8 cellular contexts compared by ENCODE assay signal in the genomic region with DNA sequence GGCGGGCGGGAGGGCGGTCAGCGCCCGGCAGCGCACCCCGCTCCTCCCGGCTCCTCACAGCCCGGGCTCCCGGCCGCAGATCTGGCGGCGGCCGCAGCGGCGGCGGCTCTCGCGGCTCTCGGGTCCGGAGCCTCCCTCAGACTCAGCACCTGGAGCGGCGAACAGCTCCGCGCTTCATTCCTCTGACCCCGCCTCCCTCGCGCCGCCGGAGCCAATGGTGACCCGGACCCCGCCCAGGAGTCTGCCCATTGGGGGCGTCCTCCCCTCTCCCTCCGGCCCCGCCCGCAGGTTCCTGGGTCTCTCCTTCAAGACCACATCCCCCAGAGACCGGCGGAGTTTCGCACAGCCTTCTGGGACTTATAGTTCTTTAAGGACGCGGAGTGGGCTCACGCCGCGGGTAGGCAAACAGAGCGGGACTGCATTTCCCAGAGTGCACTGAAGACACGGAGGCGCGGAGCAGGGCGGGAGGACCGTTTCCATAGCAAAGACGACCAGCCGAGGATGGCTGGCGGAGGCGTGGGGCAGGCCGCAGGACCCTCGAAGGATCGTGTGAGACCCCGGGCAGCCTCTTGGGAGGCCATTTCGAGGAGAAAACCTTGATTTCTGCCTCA. TPM values are rescaled to one million over a fixed set of nuclear protein-coding genes. Genes with fewer than 3 reads are reported as not detected.
DNase-seq lines count a peak whose midpoint lies in the region; ATAC-seq, FAIRE-seq and TF ChIP-seq lines count a peak whose summit lies in the region.

A gene (minus strand): TSS at position 149 of the 611 bp plus-strand sequence. CDS start 76,327 bp downstream, outside the sequence.

- TF ChIP-seq CTCF in choroid plexus epithelial cell (conservative IDR thresholded peaks at IDR 0.05; ENCODE audit: low read depth, low read length) (no peak), kidney (IDR thresholded peaks at IDR 0.05; ENCODE audit: borderline replicate concordance, extremely low read depth, insufficient read depth) (no peak)

- intact Hi-C loops in activated CD4-positive, alpha-beta T cell treated with anti-CD3 and anti-CD28 coated beads for 36 hours (cut with DNase I, micrococcal nuclease), result loop anchor here (1.0 to 5.0 kb wide), 13 partner anchors 30 to 731 kb away; a partner anchor contains a TSS
- intact Hi-C loops in kidney (cut with DNase I), result no loop called here

- CTCF ChIA-PET in activated CD4-positive, alpha-beta T cell treated with anti-CD3 and anti-CD28 coated beads for 36 hours (lab: Charles Lee), result interaction anchor here (1.0 to 1.3 kb wide), 5 partner anchors 14 to 142 kb away, joined by 3 read pairs; no protein-coding TSS in a partner anchor

- H3K27me3 Mint-ChIP-seq in activated CD4-positive, alpha-beta T cell treated with anti-CD3 and anti-CD28 coated beads for 36 hours, result peaks cover 19% of the 10 kb centered on the region

- H3K4me3 Mint-ChIP-seq in activated CD4-positive, alpha-beta T cell treated with anti-CD3 and anti-CD28 coated beads for 36 hours, result peak within 1 kb of the TSS; percentile 71

- peaks cover 14% of the 10 kb centered on the region for H3K4me1 Mint-ChIP-seq in activated CD4-positive, alpha-beta T cell treated with anti-CD3 and anti-CD28 coated beads for 36 hours

- H3K9me3 Mint-ChIP-seq in activated CD4-positive, alpha-beta T cell treated with anti-CD3 and anti-CD28 coated beads for 36 hours (ENCODE audit: low read depth), result no peaks in the 10 kb centered on the region

- H3K36me3 ChIP-seq in kidney (ENCODE audit: control insufficient read depth in 1 of 2, insufficient read depth in 2 of 2, low read length in 2 of 2), result no peaks in the 10 kb centered on the region

- FAIRE-seq in kidney (lab: Jason Lieb, UNC), result peak; percentile 91

- no peaks in the 10 kb centered on the region for H3K36me3 Mint-ChIP-seq in activated CD4-positive, alpha-beta T cell treated with anti-CD3 and anti-CD28 coated beads for 36 hours (ENCODE audit: low read depth)

- DNase-seq in AG08396 (ENCODE audit: low spot score) (peak; percentile 97), NCI-H460 (ENCODE audit: extremely low read depth, low read depth) (peak; percentile 97), choroid plexus epithelial cell (ENCODE audit: low read depth) (peak; percentile 100), kidney (peak; percentile 99)
- DNase-seq in activated CD4-positive, alpha-beta T cell treated with anti-CD3 and anti-CD28 coated beads for 36 hours, result peak; percentile 99
- peak; percentile 97 for DNase-seq in stimulated activated CD4-positive, alpha-beta T cell treated with anti-CD3 and anti-CD28 coated beads, Interleukin-12 subunit alpha, Interleukin-12 subunit beta, amount 100 ng/mL, for 4 hours

- H3K4me1 ChIP-seq in kidney (ENCODE audit: control insufficient read depth in 1 of 2, insufficient read depth in 1 of 2, low read depth in 1 of 2, low read length in 2 of 2), result peaks cover 7 to 15% of the 10 kb centered on the region in 2 donors

- no peak within 1 kb of the TSS for H3K9ac ChIP-seq in kidney (ENCODE audit: low read length in 2 of 2)

- POLR2A ChIA-PET in activated CD4-positive, alpha-beta T cell treated with anti-CD3 and anti-CD28 coated beads for 36 hours (lab: Charles Lee), result interaction anchor here (0.6 kb wide), 1 partner anchor 101 kb away, joined by 3 read pairs; no protein-coding TSS in a partner anchor

- H3K4me3 ChIP-seq in choroid plexus epithelial cell (ENCODE audit: low read depth, low read length) (peak within 1 kb of the TSS; percentile 62), kidney (ENCODE audit: low read length in 2 of 2) (peak within 1 kb of the TSS; percentile 55 to 66)

- H3K27ac Mint-ChIP-seq in activated CD4-positive, alpha-beta T cell treated with anti-CD3 and anti-CD28 coated beads for 36 hours, result no peak within 1 kb of the TSS

- H3K9me3 ChIP-seq in kidney (ENCODE audit: control insufficient read depth in 1 of 2, low read length in 2 of 2), result no peaks in the 10 kb centered on the region

- ATAC-seq in GM19043 (IDR thresholded peaks at IDR 0.05; ENCODE audit: low read depth, unreplicated experiment) (peak; percentile 82), HG03354 (IDR thresholded peaks at IDR 0.05; ENCODE audit: poor library complexity, severe bottlenecking, unreplicated experiment) (peak; percentile 94)
- ATAC-seq in activated CD4-positive, alpha-beta T cell treated with anti-CD3 and anti-CD28 coated beads for 36 hours, result peak; percentile 98

- H3K27ac ChIP-seq in kidney (ENCODE audit: low read depth in 2 of 2, low read length in 2 of 2), result no peak within 1 kb of the TSS

RNA-seq across cellular contexts. Expression of the gene that starts here (rescaled TPM):
- total RNA-seq in NCI-H460 (2014; rRNA removed; shearing (Covaris generic)), result 0.07 and 0.14 TPM in 2 replicates
- not detected in 2 replicates for polyA plus RNA-seq in NCI-H460 (2014; cell fraction: nucleus; rRNA removed)
- total RNA-seq in activated CD4-positive, alpha-beta T cell treated with anti-CD3 and anti-CD28 coated beads for 36 hours, result under 1 TPM; 0.07 to 0.37 TPM
- 0.72 TPM for total RNA-seq in kidney
- polyA plus RNA-seq in kidney (ENCODE audit: insufficient read depth, low read depth, low replicate concordance), result 0.28 TPM

Comparison
In these comparisons a context has a peak if more than half of its experiments do, and no peak if none do; other contexts are left out.
1. Peak in DNase-seq in NCI-H460; RNA of the gene not detected or under 1 TPM.
2. Peak in DNase-seq and ATAC-seq in activated CD4-positive, alpha-beta T cell treated with anti-CD3 and anti-CD28 coated beads for 36 hours; RNA of the gene not detected or under 1 TPM.
3. Peak in DNase-seq and H3K4me3 ChIP-seq in kidney; RNA of the gene not detected or under 1 TPM.